2 cellular contexts compared by ENCODE assay signal in the genomic region with DNA sequence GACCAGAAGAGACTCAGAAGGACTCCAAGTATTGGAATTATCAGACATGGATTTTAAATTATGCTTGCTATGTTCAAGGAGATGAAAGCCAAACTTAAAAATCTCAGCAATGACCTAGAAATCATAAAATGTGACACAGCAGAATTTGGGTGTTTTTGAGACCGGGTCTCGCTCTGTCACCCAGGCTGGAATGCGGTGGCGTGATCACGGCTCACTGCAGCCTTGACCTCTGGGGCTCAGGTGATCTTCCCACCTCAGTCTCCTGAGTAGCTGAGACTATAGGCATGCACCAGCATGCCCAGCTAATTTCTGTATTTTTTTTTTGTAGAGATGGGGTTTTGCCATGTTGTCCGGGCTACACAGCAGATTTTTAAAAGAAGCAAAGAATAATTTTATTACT.
TF ChIP-seq lines count a peak whose summit lies in the region.

No MANE protein-coding gene starts in this region.

TF ChIP-seq in A549, 52 proteins besides CTCF, POLR2A, EP300 and RAD21:
- TF ChIP-seq RNF2 (IDR thresholded peaks at IDR 0.05; ENCODE audit: borderline replicate concordance, low read depth): no peak
- TF ChIP-seq, protein P1, sequence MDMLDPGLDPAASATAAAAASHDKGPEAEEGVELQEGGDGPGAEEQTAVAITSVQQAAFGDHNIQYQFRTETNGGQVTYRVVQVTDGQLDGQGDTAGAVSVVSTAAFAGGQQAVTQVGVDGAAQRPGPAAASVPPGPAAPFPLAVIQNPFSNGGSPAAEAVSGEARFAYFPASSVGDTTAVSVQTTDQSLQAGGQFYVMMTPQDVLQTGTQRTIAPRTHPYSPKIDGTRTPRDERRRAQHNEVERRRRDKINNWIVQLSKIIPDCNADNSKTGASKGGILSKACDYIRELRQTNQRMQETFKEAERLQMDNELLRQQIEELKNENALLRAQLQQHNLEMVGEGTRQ (IDR thresholded peaks at IDR 0.05): no peak
- TF ChIP-seq, protein P2, sequence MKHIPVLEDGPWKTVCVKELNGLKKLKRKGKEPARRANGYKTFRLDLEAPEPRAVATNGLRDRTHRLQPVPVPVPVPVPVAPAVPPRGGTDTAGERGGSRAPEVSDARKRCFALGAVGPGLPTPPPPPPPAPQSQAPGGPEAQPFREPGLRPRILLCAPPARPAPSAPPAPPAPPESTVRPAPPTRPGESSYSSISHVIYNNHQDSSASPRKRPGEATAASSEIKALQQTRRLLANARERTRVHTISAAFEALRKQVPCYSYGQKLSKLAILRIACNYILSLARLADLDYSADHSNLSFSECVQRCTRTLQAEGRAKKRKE (CRISPR knock-in tag; IDR thresholded peaks at IDR 0.05; ENCODE audit: low read depth): no peak
- TF ChIP-seq CHD4 (IDR thresholded peaks at IDR 0.05; ENCODE audit: borderline replicate concordance): no peak
- TF ChIP-seq, protein P3, sequence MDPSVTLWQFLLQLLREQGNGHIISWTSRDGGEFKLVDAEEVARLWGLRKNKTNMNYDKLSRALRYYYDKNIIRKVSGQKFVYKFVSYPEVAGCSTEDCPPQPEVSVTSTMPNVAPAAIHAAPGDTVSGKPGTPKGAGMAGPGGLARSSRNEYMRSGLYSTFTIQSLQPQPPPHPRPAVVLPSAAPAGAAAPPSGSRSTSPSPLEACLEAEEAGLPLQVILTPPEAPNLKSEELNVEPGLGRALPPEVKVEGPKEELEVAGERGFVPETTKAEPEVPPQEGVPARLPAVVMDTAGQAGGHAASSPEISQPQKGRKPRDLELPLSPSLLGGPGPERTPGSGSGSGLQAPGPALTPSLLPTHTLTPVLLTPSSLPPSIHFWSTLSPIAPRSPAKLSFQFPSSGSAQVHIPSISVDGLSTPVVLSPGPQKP (IDR thresholded peaks at IDR 0.05; ENCODE audit: low read depth, low read length): no peak
- no peak for TF ChIP-seq SREBF2 (IDR thresholded peaks at IDR 0.05)
- TF ChIP-seq, protein P4, sequence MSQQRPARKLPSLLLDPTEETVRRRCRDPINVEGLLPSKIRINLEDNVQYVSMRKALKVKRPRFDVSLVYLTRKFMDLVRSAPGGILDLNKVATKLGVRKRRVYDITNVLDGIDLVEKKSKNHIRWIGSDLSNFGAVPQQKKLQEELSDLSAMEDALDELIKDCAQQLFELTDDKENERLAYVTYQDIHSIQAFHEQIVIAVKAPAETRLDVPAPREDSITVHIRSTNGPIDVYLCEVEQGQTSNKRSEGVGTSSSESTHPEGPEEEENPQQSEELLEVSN (IDR thresholded peaks at IDR 0.05; ENCODE audit: borderline replicate concordance, low read depth): no peak
- TF ChIP-seq KDM5A (IDR thresholded peaks at IDR 0.05): no peak
- no peak for TF ChIP-seq MAZ (IDR thresholded peaks at IDR 0.05; ENCODE audit: borderline replicate concordance, low read depth, low read length)
- no peak for TF ChIP-seq FOSB (CRISPR knock-in tag; IDR thresholded peaks at IDR 0.05)
- no peak for TF ChIP-seq POLR2AphosphoS2 (conservative IDR thresholded peaks at IDR 0.05; ENCODE audit: low read length)
- no peak for TF ChIP-seq HOXA7 (CRISPR knock-in tag; IDR thresholded peaks at IDR 0.05)
- no peak for TF ChIP-seq CEBPB (IDR thresholded peaks at IDR 0.05)

TF ChIP-seq in HepG2, 621 proteins besides CTCF, POLR2A, EP300 and RAD21 (continues in another document):
- no peak for TF ChIP-seq ZNF337 (CRISPR knock-in tag; IDR thresholded peaks at IDR 0.05; ENCODE audit: borderline replicate concordance, low read depth)
- TF ChIP-seq TARDBP (CRISPR knock-in tag; IDR thresholded peaks at IDR 0.05): 0 out of 2 replicates have a peak, but pooled peaks have one; percentile 17
- TF ChIP-seq, protein P5, sequence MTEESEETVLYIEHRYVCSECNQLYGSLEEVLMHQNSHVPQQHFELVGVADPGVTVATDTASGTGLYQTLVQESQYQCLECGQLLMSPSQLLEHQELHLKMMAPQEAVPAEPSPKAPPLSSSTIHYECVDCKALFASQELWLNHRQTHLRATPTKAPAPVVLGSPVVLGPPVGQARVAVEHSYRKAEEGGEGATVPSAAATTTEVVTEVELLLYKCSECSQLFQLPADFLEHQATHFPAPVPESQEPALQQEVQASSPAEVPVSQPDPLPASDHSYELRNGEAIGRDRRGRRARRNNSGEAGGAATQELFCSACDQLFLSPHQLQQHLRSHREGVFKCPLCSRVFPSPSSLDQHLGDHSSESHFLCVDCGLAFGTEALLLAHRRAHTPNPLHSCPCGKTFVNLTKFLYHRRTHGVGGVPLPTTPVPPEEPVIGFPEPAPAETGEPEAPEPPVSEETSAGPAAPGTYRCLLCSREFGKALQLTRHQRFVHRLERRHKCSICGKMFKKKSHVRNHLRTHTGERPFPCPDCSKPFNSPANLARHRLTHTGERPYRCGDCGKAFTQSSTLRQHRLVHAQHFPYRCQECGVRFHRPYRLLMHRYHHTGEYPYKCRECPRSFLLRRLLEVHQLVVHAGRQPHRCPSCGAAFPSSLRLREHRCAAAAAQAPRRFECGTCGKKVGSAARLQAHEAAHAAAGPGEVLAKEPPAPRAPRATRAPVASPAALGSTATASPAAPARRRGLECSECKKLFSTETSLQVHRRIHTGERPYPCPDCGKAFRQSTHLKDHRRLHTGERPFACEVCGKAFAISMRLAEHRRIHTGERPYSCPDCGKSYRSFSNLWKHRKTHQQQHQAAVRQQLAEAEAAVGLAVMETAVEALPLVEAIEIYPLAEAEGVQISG (CRISPR knock-in tag; IDR thresholded peaks at IDR 0.05): 0 out of 2 replicates have a peak, but pooled peaks have one; percentile 13
- TF ChIP-seq LCORL (IDR thresholded peaks at IDR 0.05): no peak
- TF ChIP-seq LCORL (CRISPR knock-in tag; IDR thresholded peaks at IDR 0.05): peak; percentile 76; the same call in 1 of the 2 replicates
- no peak for TF ChIP-seq ZNF10 (CRISPR knock-in tag; IDR thresholded peaks at IDR 0.05; ENCODE audit: borderline replicate concordance, low read depth)
- 0 out of 2 replicates have a peak, but pooled peaks have one; percentile 34 for TF ChIP-seq RXRB (CRISPR knock-in tag; IDR thresholded peaks at IDR 0.05; ENCODE audit: borderline replicate concordance)
- TF ChIP-seq SMC3 (IDR thresholded peaks at IDR 0.05; ENCODE audit: low read length): no peak
- peak; percentile 82 for TF ChIP-seq RARA (CRISPR knock-in tag; IDR thresholded peaks at IDR 0.05)
- TF ChIP-seq GFI1 (CRISPR knock-in tag; IDR thresholded peaks at IDR 0.05; ENCODE audit: borderline replicate concordance): peak; percentile 75; the same call in 1 of the 2 replicates
- TF ChIP-seq TP53 (CRISPR knock-in tag; conservative IDR thresholded peaks at IDR 0.05): peak; percentile 96
- no peak for TF ChIP-seq HNRNPL (IDR thresholded peaks at IDR 0.05; ENCODE audit: low read depth, low read length)
- no peak for TF ChIP-seq SOX6 (IDR thresholded peaks at IDR 0.05)
- peak; percentile 44; the same call in 1 of the 2 replicates for TF ChIP-seq SOX6 (CRISPR knock-in tag; IDR thresholded peaks at IDR 0.05)
- TF ChIP-seq NR2F2 (IDR thresholded peaks at IDR 0.05; ENCODE audit: borderline replicate concordance, low read depth): 0 out of 2 replicates have a peak, but pooled peaks have one; percentile 37
- TF ChIP-seq ZMYM4 (CRISPR knock-in tag; IDR thresholded peaks at IDR 0.05): peak; percentile 59; the same call in 1 of the 2 replicates
- TF ChIP-seq, protein P6, sequence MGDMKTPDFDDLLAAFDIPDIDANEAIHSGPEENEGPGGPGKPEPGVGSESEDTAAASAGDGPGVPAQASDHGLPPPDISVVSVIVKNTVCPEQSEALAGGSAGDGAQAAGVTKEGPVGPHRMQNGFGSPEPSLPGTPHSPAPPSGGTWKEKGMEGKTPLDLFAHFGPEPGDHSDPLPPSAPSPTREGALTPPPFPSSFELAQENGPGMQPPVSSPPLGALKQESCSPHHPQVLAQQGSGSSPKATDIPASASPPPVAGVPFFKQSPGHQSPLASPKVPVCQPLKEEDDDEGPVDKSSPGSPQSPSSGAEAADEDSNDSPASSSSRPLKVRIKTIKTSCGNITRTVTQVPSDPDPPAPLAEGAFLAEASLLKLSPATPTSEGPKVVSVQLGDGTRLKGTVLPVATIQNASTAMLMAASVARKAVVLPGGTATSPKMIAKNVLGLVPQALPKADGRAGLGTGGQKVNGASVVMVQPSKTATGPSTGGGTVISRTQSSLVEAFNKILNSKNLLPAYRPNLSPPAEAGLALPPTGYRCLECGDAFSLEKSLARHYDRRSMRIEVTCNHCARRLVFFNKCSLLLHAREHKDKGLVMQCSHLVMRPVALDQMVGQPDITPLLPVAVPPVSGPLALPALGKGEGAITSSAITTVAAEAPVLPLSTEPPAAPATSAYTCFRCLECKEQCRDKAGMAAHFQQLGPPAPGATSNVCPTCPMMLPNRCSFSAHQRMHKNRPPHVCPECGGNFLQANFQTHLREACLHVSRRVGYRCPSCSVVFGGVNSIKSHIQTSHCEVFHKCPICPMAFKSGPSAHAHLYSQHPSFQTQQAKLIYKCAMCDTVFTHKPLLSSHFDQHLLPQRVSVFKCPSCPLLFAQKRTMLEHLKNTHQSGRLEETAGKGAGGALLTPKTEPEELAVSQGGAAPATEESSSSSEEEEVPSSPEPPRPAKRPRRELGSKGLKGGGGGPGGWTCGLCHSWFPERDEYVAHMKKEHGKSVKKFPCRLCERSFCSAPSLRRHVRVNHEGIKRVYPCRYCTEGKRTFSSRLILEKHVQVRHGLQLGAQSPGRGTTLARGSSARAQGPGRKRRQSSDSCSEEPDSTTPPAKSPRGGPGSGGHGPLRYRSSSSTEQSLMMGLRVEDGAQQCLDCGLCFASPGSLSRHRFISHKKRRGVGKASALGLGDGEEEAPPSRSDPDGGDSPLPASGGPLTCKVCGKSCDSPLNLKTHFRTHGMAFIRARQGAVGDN (CRISPR knock-in tag; IDR thresholded peaks at IDR 0.05): peak; percentile 51
- peak; percentile 64; the same call in 1 of the 2 replicates for TF ChIP-seq RXRA (CRISPR knock-in tag; IDR thresholded peaks at IDR 0.05)
- TF ChIP-seq POGZ (CRISPR knock-in tag; IDR thresholded peaks at IDR 0.05): 0 out of 2 replicates have a peak, but pooled peaks have one; percentile 20
- no peak for TF ChIP-seq CC2D1A (CRISPR knock-in tag; IDR thresholded peaks at IDR 0.05)
- TF ChIP-seq RBAK (CRISPR knock-in tag; IDR thresholded peaks at IDR 0.05): no peak
- TF ChIP-seq, protein P7, sequence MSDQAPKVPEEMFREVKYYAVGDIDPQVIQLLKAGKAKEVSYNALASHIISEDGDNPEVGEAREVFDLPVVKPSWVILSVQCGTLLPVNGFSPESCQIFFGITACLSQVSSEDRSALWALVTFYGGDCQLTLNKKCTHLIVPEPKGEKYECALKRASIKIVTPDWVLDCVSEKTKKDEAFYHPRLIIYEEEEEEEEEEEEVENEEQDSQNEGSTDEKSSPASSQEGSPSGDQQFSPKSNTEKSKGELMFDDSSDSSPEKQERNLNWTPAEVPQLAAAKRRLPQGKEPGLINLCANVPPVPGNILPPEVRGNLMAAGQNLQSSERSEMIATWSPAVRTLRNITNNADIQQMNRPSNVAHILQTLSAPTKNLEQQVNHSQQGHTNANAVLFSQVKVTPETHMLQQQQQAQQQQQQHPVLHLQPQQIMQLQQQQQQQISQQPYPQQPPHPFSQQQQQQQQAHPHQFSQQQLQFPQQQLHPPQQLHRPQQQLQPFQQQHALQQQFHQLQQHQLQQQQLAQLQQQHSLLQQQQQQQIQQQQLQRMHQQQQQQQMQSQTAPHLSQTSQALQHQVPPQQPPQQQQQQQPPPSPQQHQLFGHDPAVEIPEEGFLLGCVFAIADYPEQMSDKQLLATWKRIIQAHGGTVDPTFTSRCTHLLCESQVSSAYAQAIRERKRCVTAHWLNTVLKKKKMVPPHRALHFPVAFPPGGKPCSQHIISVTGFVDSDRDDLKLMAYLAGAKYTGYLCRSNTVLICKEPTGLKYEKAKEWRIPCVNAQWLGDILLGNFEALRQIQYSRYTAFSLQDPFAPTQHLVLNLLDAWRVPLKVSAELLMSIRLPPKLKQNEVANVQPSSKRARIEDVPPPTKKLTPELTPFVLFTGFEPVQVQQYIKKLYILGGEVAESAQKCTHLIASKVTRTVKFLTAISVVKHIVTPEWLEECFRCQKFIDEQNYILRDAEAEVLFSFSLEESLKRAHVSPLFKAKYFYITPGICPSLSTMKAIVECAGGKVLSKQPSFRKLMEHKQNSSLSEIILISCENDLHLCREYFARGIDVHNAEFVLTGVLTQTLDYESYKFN (CRISPR knock-in tag; conservative IDR thresholded peaks at IDR 0.05): peak; percentile 50
- TF ChIP-seq ISL2 (CRISPR knock-in tag; IDR thresholded peaks at IDR 0.05): 0 out of 2 replicates have a peak, but pooled peaks have one; percentile 23
- TF ChIP-seq, protein P8, sequence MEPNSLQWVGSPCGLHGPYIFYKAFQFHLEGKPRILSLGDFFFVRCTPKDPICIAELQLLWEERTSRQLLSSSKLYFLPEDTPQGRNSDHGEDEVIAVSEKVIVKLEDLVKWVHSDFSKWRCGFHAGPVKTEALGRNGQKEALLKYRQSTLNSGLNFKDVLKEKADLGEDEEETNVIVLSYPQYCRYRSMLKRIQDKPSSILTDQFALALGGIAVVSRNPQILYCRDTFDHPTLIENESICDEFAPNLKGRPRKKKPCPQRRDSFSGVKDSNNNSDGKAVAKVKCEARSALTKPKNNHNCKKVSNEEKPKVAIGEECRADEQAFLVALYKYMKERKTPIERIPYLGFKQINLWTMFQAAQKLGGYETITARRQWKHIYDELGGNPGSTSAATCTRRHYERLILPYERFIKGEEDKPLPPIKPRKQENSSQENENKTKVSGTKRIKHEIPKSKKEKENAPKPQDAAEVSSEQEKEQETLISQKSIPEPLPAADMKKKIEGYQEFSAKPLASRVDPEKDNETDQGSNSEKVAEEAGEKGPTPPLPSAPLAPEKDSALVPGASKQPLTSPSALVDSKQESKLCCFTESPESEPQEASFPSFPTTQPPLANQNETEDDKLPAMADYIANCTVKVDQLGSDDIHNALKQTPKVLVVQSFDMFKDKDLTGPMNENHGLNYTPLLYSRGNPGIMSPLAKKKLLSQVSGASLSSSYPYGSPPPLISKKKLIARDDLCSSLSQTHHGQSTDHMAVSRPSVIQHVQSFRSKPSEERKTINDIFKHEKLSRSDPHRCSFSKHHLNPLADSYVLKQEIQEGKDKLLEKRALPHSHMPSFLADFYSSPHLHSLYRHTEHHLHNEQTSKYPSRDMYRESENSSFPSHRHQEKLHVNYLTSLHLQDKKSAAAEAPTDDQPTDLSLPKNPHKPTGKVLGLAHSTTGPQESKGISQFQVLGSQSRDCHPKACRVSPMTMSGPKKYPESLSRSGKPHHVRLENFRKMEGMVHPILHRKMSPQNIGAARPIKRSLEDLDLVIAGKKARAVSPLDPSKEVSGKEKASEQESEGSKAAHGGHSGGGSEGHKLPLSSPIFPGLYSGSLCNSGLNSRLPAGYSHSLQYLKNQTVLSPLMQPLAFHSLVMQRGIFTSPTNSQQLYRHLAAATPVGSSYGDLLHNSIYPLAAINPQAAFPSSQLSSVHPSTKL (CRISPR knock-in tag; IDR thresholded peaks at IDR 0.05): peak; percentile 78
- peak; percentile 59; the same call in 1 of the 2 replicates for TF ChIP-seq NFE2L2 (IDR thresholded peaks at IDR 0.05; ENCODE audit: low read length)
- no peak for TF ChIP-seq TGIF2 (CRISPR knock-in tag; IDR thresholded peaks at IDR 0.05)
- no peak for TF ChIP-seq ZNF747 (CRISPR knock-in tag; IDR thresholded peaks at IDR 0.05; ENCODE audit: borderline replicate concordance)
- TF ChIP-seq TBX2 (CRISPR knock-in tag; IDR thresholded peaks at IDR 0.05; ENCODE audit: borderline replicate concordance): peak; percentile 61; the same call in 1 of the 2 replicates
- 0 out of 2 replicates have a peak, but pooled peaks have one; percentile 30 for TF ChIP-seq GATAD2A (CRISPR knock-in tag; IDR thresholded peaks at IDR 0.05)
- TF ChIP-seq MED1 (CRISPR knock-in tag; IDR thresholded peaks at IDR 0.05): peak; percentile 50; the same call in 1 of the 2 replicates
- peak; percentile 9; the same call in 1 of the 2 replicates for TF ChIP-seq SOX5 (CRISPR knock-in tag; IDR thresholded peaks at IDR 0.05; ENCODE audit: borderline replicate concordance)
